22 cellular contexts compared by ENCODE assay signal in the genomic region with DNA sequence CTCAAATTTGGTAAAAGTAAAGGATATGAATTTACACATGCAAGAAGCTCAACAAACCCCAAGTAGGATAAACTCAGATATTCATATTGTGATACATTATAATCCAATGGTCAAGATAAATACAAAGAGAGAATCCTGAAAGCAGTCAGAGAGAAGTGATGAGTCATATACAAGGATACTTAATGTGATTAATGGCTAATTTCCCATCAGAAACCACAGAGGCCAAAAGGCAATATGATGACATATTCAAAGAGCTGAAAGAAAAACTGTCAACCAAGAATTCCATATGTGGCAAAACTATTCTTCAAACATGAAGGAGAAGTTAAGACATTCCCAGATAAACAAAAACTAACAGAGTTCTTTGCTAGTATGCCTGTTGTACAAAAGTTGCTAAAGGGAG. TPM values are rescaled to one million over a fixed set of nuclear protein-coding genes. Genes with fewer than 3 reads are reported as not detected.
DNase-seq lines count a peak whose midpoint lies in the region; ATAC-seq, FAIRE-seq and TF ChIP-seq lines count a peak whose summit lies in the region.
"Had no signal": no experiment of that assay in that cellular context is flagged by ENCODE, and none has a peak within 500 bp of the region (broad histone marks: within the 10 kb centered on the region; RNA-seq: fewer than 3 reads in every experiment).

No MANE protein-coding gene starts in this region.

- H3F3A ChIP-seq in SK-N-SH (replicated peaks; ENCODE audit: insufficient read depth), result peaks cover 11% of the 10 kb centered on the region

- H3K4me2 ChIP-seq in HepG2 (ENCODE audit: low read depth, low read length) (no peak overlapping the region), SK-N-SH (no peak overlapping the region), fibroblast of lung (ENCODE audit: extremely low read depth, insufficient read depth, low read length) (no peak overlapping the region)
- H3K4me2 ChIP-seq: smooth muscle cell had no signal

- H2AFZ ChIP-seq in HepG2 (ENCODE audit: low read length), result no peak overlapping the region
- H2AFZ ChIP-seq in SK-N-SH (ENCODE audit: low read depth), result no peak overlapping the region
- no peak overlapping the region for H2AFZ ChIP-seq in fibroblast of lung (ENCODE audit: low read length)

- peaks cover 16% of the 10 kb centered on the region for H3K4me1 ChIP-seq in HepG2 (ENCODE audit: insufficient read depth, low read length)
- H3K4me1 ChIP-seq in right lobe of liver, result peaks cover 0 to 13% (median 2%) of the 10 kb centered on the region in 4 donors
- no peaks in the 10 kb centered on the region; a peak in 1 of 4 replicates for H3K4me1 ChIP-seq in SK-N-SH (ENCODE audit: control insufficient read depth in 1 of 2, insufficient read depth in 2 of 2, low read depth in 1 of 2, low read length in 1 of 2)
- H3K4me1 ChIP-seq in fibroblast of lung (ENCODE audit: control insufficient read depth, extremely low read depth, insufficient read depth, low read length), result peaks cover 11% of the 10 kb centered on the region

- no peaks in the 10 kb centered on the region for H3K79me2 ChIP-seq in HepG2 (ENCODE audit: insufficient read depth, low read length)
- H3K79me2 ChIP-seq in SK-N-SH (ENCODE audit: insufficient read depth), result no peaks in the 10 kb centered on the region
- no peaks in the 10 kb centered on the region for H3K79me2 ChIP-seq in fibroblast of lung (ENCODE audit: control insufficient read depth, insufficient read depth, low read length)

- POLR2A ChIA-PET in HepG2 (lab: Yijun Ruan, JAX), result no interaction called here
- POLR2A ChIA-PET in SK-N-SH (lab: Yijun Ruan, JAX), result no interaction called here
- POLR2A ChIA-PET in T-cell (lab: Charles Lee), result interaction anchor here in 1 of 2 donors (0.8 kb wide), 1 partner anchor 21 kb away, joined by 4 read pairs; no protein-coding TSS in a partner anchor

- H3K4me3 Mint-ChIP-seq in T-cell, result no peak overlapping the region
- H3K4me3 Mint-ChIP-seq: activated CD8-positive, alpha-beta T cell treated with anti-CD3 and anti-CD28 coated beads, Interleukin-2, amount 10 ng/mL, durations not matched to agents 7 days and 5 days had no signal

- H3K36me3 Mint-ChIP-seq in T-cell, result peaks cover 4% of the 10 kb centered on the region

- intact Hi-C loops in HepG2 (cut with micrococcal nuclease; ENCODE audit: unreplicated experiment), result no loop called here
- intact Hi-C loops in right lobe of liver (cut with DNase I), result no loop called here

- no peaks in the 10 kb centered on the region for H3K4me1 Mint-ChIP-seq in T-cell

- H3K4me3 ChIP-seq in HepG2 (replicated peaks in 1 of 3; ENCODE audit: insufficient read depth in 1 of 3, low read depth in 2 of 3, low read length in 3 of 3) (no peak overlapping the region), right lobe of liver (no peak overlapping the region), SK-N-SH (ENCODE audit: low read depth in 2 of 2, low read length in 1 of 2) (no peak overlapping the region), fibroblast of lung (replicated peaks in 1 of 4; ENCODE audit: control extremely low read depth in 1 of 4, insufficient read depth in 1 of 4, low read depth in 3 of 4, low read length in 4 of 4) (no peak overlapping the region)
- H3K4me3 ChIP-seq: MG63, SJSA1, smooth muscle cell had no signal

- H3K9ac ChIP-seq in HepG2 (ENCODE audit: insufficient read depth, low read depth, low read length) (no peak overlapping the region), SK-N-SH (no peak overlapping the region), fibroblast of lung (ENCODE audit: insufficient read depth, low read length) (no peak overlapping the region)

- peaks cover 0 to 12% (median 0%) of the 10 kb centered on the region in 3 donors for H3K9me3 Mint-ChIP-seq in T-cell

- H3K27ac Mint-ChIP-seq in T-cell, result no peak overlapping the region
- H3K27ac Mint-ChIP-seq: activated CD8-positive, alpha-beta T cell treated with anti-CD3 and anti-CD28 coated beads, Interleukin-2, amount 10 ng/mL, durations not matched to agents 7 days and 5 days; activated T-helper 2 cell treated with anti-CD3 and anti-CD28 coated beads, Interferon-gamma antibody, Interleukin-2, Interleukin-4, amounts not matched to agents 10 μg/mL and 5 μg/mL and 100 μg/mL, durations not matched to agents 14 hours and 24 hours and 36 hours had no signal

- peaks cover 7 to 25% of the 10 kb centered on the region in 2 donors for H3K27me3 Mint-ChIP-seq in T-cell

- no TSS peak for BruUV-seq in HepG2 (replicated peaks; lab: Mats Ljungman, UMichigan)

- TF ChIP-seq RAD21 in HepG2 (CRISPR knock-in tag; IDR thresholded peaks at IDR 0.05) (no peak), SK-N-SH (IDR thresholded peaks at IDR 0.05; ENCODE audit: low read length) (no peak)

- H3K9me3 ChIP-seq in HepG2 (ENCODE audit: low read length) (no peaks in the 10 kb centered on the region), right lobe of liver (no peaks in the 10 kb centered on the region), SK-N-SH (peaks cover 29% of the 10 kb centered on the region), fibroblast of lung (ENCODE audit: control insufficient read depth, insufficient read depth, low read depth, low read length) (no peaks in the 10 kb centered on the region)
- H3K9me3 ChIP-seq: SJSA1 had no signal

- TF ChIP-seq CTCF in HepG2 (CRISPR knock-in tag; IDR thresholded peaks at IDR 0.05) (no peak), right lobe of liver (IDR thresholded peaks at IDR 0.05) (no peak), SK-N-SH (IDR thresholded peaks at IDR 0.05) (no peak), fibroblast of lung (conservative IDR thresholded peaks at IDR 0.05 in 1 of 2, IDR thresholded peaks at IDR 0.05 in 1 of 2; ENCODE audit: low read depth in 1 of 2, low read length in 2 of 2) (no peak)

- no peak for TF ChIP-seq POLR2A in HepG2 (IDR thresholded peaks at IDR 0.05; ENCODE audit: insufficient read depth in 1 of 2, low read depth in 2 of 2, low read length in 2 of 2)
- TF ChIP-seq POLR2A in right lobe of liver (IDR thresholded peaks at IDR 0.05), result no peak

- no peaks in the 10 kb centered on the region for H3K9me2 ChIP-seq in SK-N-SH

- H4K20me1 ChIP-seq in HepG2 (ENCODE audit: insufficient read depth, low read length), result no peaks in the 10 kb centered on the region
- no peaks in the 10 kb centered on the region for H4K20me1 ChIP-seq in SK-N-SH (ENCODE audit: insufficient read depth)
- H4K20me1 ChIP-seq in fibroblast of lung (ENCODE audit: control insufficient read depth, extremely low read depth, insufficient read depth, low read length), result no peaks in the 10 kb centered on the region

- ATAC-seq in HepG2, result no peak
- no peak for ATAC-seq in right lobe of liver
- ATAC-seq in T-cell (replicated peaks in 1 of 4), result no peak
- ATAC-seq in GM18861 (IDR thresholded peaks at IDR 0.05; ENCODE audit: unreplicated experiment), result no peak
- ATAC-seq: activated CD8-positive, alpha-beta T cell treated with anti-CD3 and anti-CD28 coated beads, Interleukin-2, amount 10 ng/mL, durations not matched to agents 7 days and 5 days; stimulated activated naive CD8-positive, alpha-beta T cell treated with anti-CD3 and anti-CD28 coated beads, Interleukin-15, Interleukin-2, amounts not matched to agents 100 U/mL and 50 U/mL, for 24 hours had no signal

- H3K36me3 ChIP-seq in HepG2 (replicated peaks in 1 of 2; ENCODE audit: control insufficient read depth in 1 of 2, insufficient read depth in 2 of 2, low read length in 2 of 2), result no peaks in the 10 kb centered on the region
- H3K36me3 ChIP-seq in right lobe of liver, result no peaks in the 10 kb centered on the region
- H3K36me3 ChIP-seq in SK-N-SH (replicated peaks in 1 of 2; ENCODE audit: control insufficient read depth in 1 of 2, insufficient read depth in 2 of 2, low read length in 1 of 2), result no peaks in the 10 kb centered on the region
- H3K36me3 ChIP-seq in fibroblast of lung (ENCODE audit: control insufficient read depth, insufficient read depth, low read length), result no peaks in the 10 kb centered on the region
- H3K36me3 ChIP-seq: MG63, SJSA1 had no signal

- in situ Hi-C loops in HepG2 (cut with HindIII; ENCODE audit: extremely low pct_ligation_motif_present, low pct_unique_long_range_greater_than_20kb), result no loop called here

- CTCF ChIA-PET in HepG2 (lab: Yijun Ruan, JAX; ENCODE audit: low intra/inter-chr PET ratio, low total read pairs), result no interaction called here
- CTCF ChIA-PET in SK-N-SH (lab: Yijun Ruan, JAX), result interaction anchor here (0.9 to 4.2 kb wide), 6 partner anchors 9 to 310 kb away, joined by 3 to 22 read pairs (median 4); no protein-coding TSS in a partner anchor
- CTCF ChIA-PET in T-cell (lab: Charles Lee), result interaction anchor here (0.7 to 1.4 kb wide), 3 partner anchors 10 to 382 kb away, joined by 3 to 4 read pairs (median 3); a partner anchor contains a TSS

- FAIRE-seq in HepG2 (lab: Jason Lieb, UNC), result no peak
- FAIRE-seq: D721Med, TTC549, urothelium cell line had no signal

- no peaks in the 10 kb centered on the region for H3K27me3 ChIP-seq in HepG2 (ENCODE audit: control insufficient read depth in 1 of 2, insufficient read depth in 2 of 2, low read length in 2 of 2)
- no peaks in the 10 kb centered on the region for H3K27me3 ChIP-seq in right lobe of liver
- H3K27me3 ChIP-seq in SK-N-SH (ENCODE audit: insufficient read depth), result no peaks in the 10 kb centered on the region
- H3K27me3 ChIP-seq in fibroblast of lung (ENCODE audit: control insufficient read depth, insufficient read depth, low read length), result no peaks in the 10 kb centered on the region
- H3K27me3 ChIP-seq: MG63, SJSA1 had no signal

- TF ChIP-seq EP300 in HepG2 (IDR thresholded peaks at IDR 0.05; ENCODE audit: low read depth in 2 of 2, low read length in 2 of 2) (no peak), HepG2 (CRISPR knock-in tag; IDR thresholded peaks at IDR 0.05; ENCODE audit: borderline replicate concordance) (no peak), SK-N-SH (IDR thresholded peaks at IDR 0.05; ENCODE audit: borderline replicate concordance in 1 of 2, low read depth in 1 of 2, low read length in 1 of 2) (no peak)

- no peak for DNase-seq in HepG2 (ENCODE audit: low spot score)
- no peak for DNase-seq in right lobe of liver
- no peak for DNase-seq in SK-N-SH
- DNase-seq in fibroblast of lung (ENCODE audit: low read depth in 2 of 2), result peak; percentile 92 to 96
- DNase-seq in T-cell, result no peak
- no peak for DNase-seq in NCI-H1436 (lab: John Stamatoyannopoulos, UW)
- no peak for DNase-seq in COR-L47 (lab: John Stamatoyannopoulos, UW)
- DNase-seq: activated CD8-positive, alpha-beta T cell treated with anti-CD3 and anti-CD28 coated beads, Interleukin-2, amount 10 ng/mL, durations not matched to agents 7 days and 5 days; anterior cingulate cortex; head of caudate nucleus; MG63; stimulated activated naive CD8-positive, alpha-beta T cell treated with anti-CD3 and anti-CD28 coated beads, Interleukin-15, Interleukin-2, amounts not matched to agents 100 U/mL and 50 U/mL, for 24 hours had no signal

- H3K27ac ChIP-seq in HepG2 (ENCODE audit: extremely low read length, insufficient read depth, low read length) (no peak overlapping the region), right lobe of liver (no peak overlapping the region), SK-N-SH (ENCODE audit: low read depth in 2 of 2, low read length in 1 of 2) (no peak overlapping the region), fibroblast of lung (ENCODE audit: insufficient read depth, low read length) (no peak overlapping the region)
- H3K27ac ChIP-seq: SJSA1 had no signal

RNA-seq across cellular contexts. Expression of a gene that starts 19.5 kb away (rescaled TPM):
- total RNA-seq in HepG2 (2016; rRNA removed; fragmentation: Illumina TruSeq; extraction: Trizol) (5.8 and 8.8 TPM in 2 replicates), right lobe of liver (10 to 100 TPM; 23.9 to 38.3 (median 30.2) TPM), fibroblast of lung (22.1 and 34.7 TPM in 2 replicates), T-cell (100 to 1,000 TPM; 167 to 859 (median 252) TPM)
- total RNA-seq in HepG2 (2016; cell fraction: cytosol; rRNA removed; fragmentation: Illumina TruSeq; extraction: Trizol; ENCODE audit: low read depth), result 1.2 and 1.9 TPM in 2 replicates
- 4.4 and 10.1 TPM in 2 replicates for total RNA-seq in HepG2 (2016; cell fraction: insoluble cytoplasmic fraction; rRNA removed; fragmentation: Illumina TruSeq; extraction: Trizol)
- 2.5 and 3.3 TPM in 2 replicates for total RNA-seq in HepG2 (2016; cell fraction: membrane; rRNA removed; fragmentation: Illumina TruSeq; extraction: Trizol)
- 14.5 and 19.2 TPM in 2 replicates for total RNA-seq in HepG2 (2016; cell fraction: nucleus; rRNA removed; fragmentation: Illumina TruSeq; extraction: Trizol)
- polyA plus RNA-seq in HepG2 (2011; rRNA removed) (4.1 and 4.4 TPM in 2 replicates), SK-N-SH (2012; rRNA removed) (13.8 and 15.2 TPM in 2 replicates), fibroblast of lung (36.8 and 37.6 TPM in 2 replicates)
- polyA plus RNA-seq in HepG2 (2011; cell fraction: cytosol; rRNA removed), result 4.7 and 4.8 TPM in 2 replicates
- 10.1 and 10.8 TPM in 2 replicates for polyA plus RNA-seq in HepG2 (2011; cell fraction: nucleus; rRNA removed)
- polyA plus RNA-seq in HepG2 (2012), result 3.4 and 4.0 TPM in 2 replicates
- 0.75 and 0.77 TPM in 2 replicates for polyA plus RNA-seq in HepG2 (2016; cell fraction: cytosol; fragmentation: Illumina TruSeq; extraction: Trizol; ENCODE audit: low read depth)
- 5.3 and 6.8 TPM in 2 replicates for polyA plus RNA-seq in HepG2 (2016; cell fraction: insoluble cytoplasmic fraction; fragmentation: Illumina TruSeq; extraction: Trizol; ENCODE audit: low read depth)
- polyA plus RNA-seq in HepG2 (2016; cell fraction: membrane; fragmentation: Illumina TruSeq; extraction: Trizol; ENCODE audit: low read depth), result 0.80 and 1.4 TPM in 2 replicates
- polyA plus RNA-seq in HepG2 (2016; cell fraction: nucleus; fragmentation: Illumina TruSeq; extraction: Trizol; ENCODE audit: insufficient read depth, low read depth), result 8.7 and 9.9 TPM in 2 replicates
- 24.0 and 36.4 TPM in 2 replicates for polyA minus RNA-seq in HepG2 (2011; rRNA and poly(A)+ RNA removed; ENCODE audit: low replicate concordance)
- 4.7 and 7.5 TPM in 2 replicates for polyA minus RNA-seq in HepG2 (2011; cell fraction: cytosol; rRNA and poly(A)+ RNA removed)
- 28.5 and 37.7 TPM in 2 replicates for polyA minus RNA-seq in HepG2 (2011; cell fraction: nucleus; rRNA and poly(A)+ RNA removed)
- 9.0 and 11.2 TPM in 2 replicates for polyA plus RNA-seq in SK-N-SH (2012; cell fraction: cytosol; rRNA removed)
- polyA plus RNA-seq in SK-N-SH (2012; cell fraction: nucleus; rRNA removed), result 30.4 and 31.8 TPM in 2 replicates
- polyA plus RNA-seq in fibroblast of lung (2012), result 32.1 and 37.0 TPM in 2 replicates
- polyA minus RNA-seq in fibroblast of lung (ENCODE audit: low replicate concordance), result 45.2 and 81.5 TPM in 2 replicates

RNA-seq across cellular contexts. Expression of a gene that starts 33.2 kb away (rescaled TPM):
- total RNA-seq in HepG2 (2016; rRNA removed; fragmentation: Illumina TruSeq; extraction: Trizol) (not detected in 2 replicates), right lobe of liver (not detected), fibroblast of lung (not detected in 2 replicates), T-cell (1 to 10 TPM in 1 of 5 donors, not detected in 4; 1.2 TPM)
- not detected in 2 replicates for total RNA-seq in HepG2 (2016; cell fraction: cytosol; rRNA removed; fragmentation: Illumina TruSeq; extraction: Trizol; ENCODE audit: low read depth)
- total RNA-seq in HepG2 (2016; cell fraction: insoluble cytoplasmic fraction; rRNA removed; fragmentation: Illumina TruSeq; extraction: Trizol), result not detected in 2 replicates
- not detected in 2 replicates for total RNA-seq in HepG2 (2016; cell fraction: membrane; rRNA removed; fragmentation: Illumina TruSeq; extraction: Trizol)
- not detected in 2 replicates for total RNA-seq in HepG2 (2016; cell fraction: nucleus; rRNA removed; fragmentation: Illumina TruSeq; extraction: Trizol)
- polyA plus RNA-seq in HepG2 (2011; rRNA removed) (not detected in 2 replicates), SK-N-SH (2012; rRNA removed) (not detected in 2 replicates), fibroblast of lung (not detected in 2 replicates)
- polyA plus RNA-seq in HepG2 (2011; cell fraction: cytosol; rRNA removed), result not detected in 2 replicates
- not detected in 2 replicates for polyA plus RNA-seq in HepG2 (2011; cell fraction: nucleus; rRNA removed)
- polyA plus RNA-seq in HepG2 (2012), result not detected in 2 replicates
- polyA plus RNA-seq in HepG2 (2016; cell fraction: cytosol; fragmentation: Illumina TruSeq; extraction: Trizol; ENCODE audit: low read depth), result not detected in 2 replicates
- polyA plus RNA-seq in HepG2 (2016; cell fraction: insoluble cytoplasmic fraction; fragmentation: Illumina TruSeq; extraction: Trizol; ENCODE audit: low read depth), result not detected in 2 replicates
- polyA plus RNA-seq in HepG2 (2016; cell fraction: membrane; fragmentation: Illumina TruSeq; extraction: Trizol; ENCODE audit: low read depth), result not detected in 2 replicates
- not detected in 2 replicates for polyA plus RNA-seq in HepG2 (2016; cell fraction: nucleus; fragmentation: Illumina TruSeq; extraction: Trizol; ENCODE audit: insufficient read depth, low read depth)
- not detected in 2 replicates for polyA minus RNA-seq in HepG2 (2011; rRNA and poly(A)+ RNA removed; ENCODE audit: low replicate concordance)
- not detected in 2 replicates for polyA minus RNA-seq in HepG2 (2011; cell fraction: cytosol; rRNA and poly(A)+ RNA removed)
- not detected in 2 replicates for polyA minus RNA-seq in HepG2 (2011; cell fraction: nucleus; rRNA and poly(A)+ RNA removed)
- not detected in 2 replicates for polyA plus RNA-seq in SK-N-SH (2012; cell fraction: cytosol; rRNA removed)
- polyA plus RNA-seq in SK-N-SH (2012; cell fraction: nucleus; rRNA removed), result not detected in 2 replicates
- not detected in 2 replicates for polyA plus RNA-seq in fibroblast of lung (2012)
- polyA minus RNA-seq in fibroblast of lung (ENCODE audit: low replicate concordance), result not detected in 2 replicates
- total RNA-seq: kidney epithelial cell, mucosa of gallbladder, omental fat pad, SJSA1, smooth muscle cell had no signal
- polyA plus RNA-seq: smooth muscle cell had no signal

RNA-seq across cellular contexts. Expression of a gene that starts 46.7 kb away (rescaled TPM):
- 23.4 and 40.1 TPM in 2 replicates for total RNA-seq in HepG2 (2016; rRNA removed; fragmentation: Illumina TruSeq; extraction: Trizol)
- total RNA-seq in HepG2 (2016; cell fraction: cytosol; rRNA removed; fragmentation: Illumina TruSeq; extraction: Trizol; ENCODE audit: low read depth), result 2.6 and 2.9 TPM in 2 replicates
- total RNA-seq in HepG2 (2016; cell fraction: insoluble cytoplasmic fraction; rRNA removed; fragmentation: Illumina TruSeq; extraction: Trizol), result 23.3 and 37.9 TPM in 2 replicates
- total RNA-seq in HepG2 (2016; cell fraction: membrane; rRNA removed; fragmentation: Illumina TruSeq; extraction: Trizol), result 6.3 and 8.5 TPM in 2 replicates
- 33.7 and 36.5 TPM in 2 replicates for total RNA-seq in HepG2 (2016; cell fraction: nucleus; rRNA removed; fragmentation: Illumina TruSeq; extraction: Trizol)
- polyA plus RNA-seq in HepG2 (2011; rRNA removed), result 13.6 and 19.2 TPM in 2 replicates
- 7.1 and 10.6 TPM in 2 replicates for polyA plus RNA-seq in HepG2 (2011; cell fraction: cytosol; rRNA removed)
- 24.8 and 26.5 TPM in 2 replicates for polyA plus RNA-seq in HepG2 (2011; cell fraction: nucleus; rRNA removed)
- 20.6 and 27.9 TPM in 2 replicates for polyA plus RNA-seq in HepG2 (2012)
- 0.74 and 1.1 TPM in 2 replicates for polyA plus RNA-seq in HepG2 (2016; cell fraction: cytosol; fragmentation: Illumina TruSeq; extraction: Trizol; ENCODE audit: low read depth)
- polyA plus RNA-seq in HepG2 (2016; cell fraction: insoluble cytoplasmic fraction; fragmentation: Illumina TruSeq; extraction: Trizol; ENCODE audit: low read depth), result 28.7 and 29.8 TPM in 2 replicates
- polyA plus RNA-seq in HepG2 (2016; cell fraction: membrane; fragmentation: Illumina TruSeq; extraction: Trizol; ENCODE audit: low read depth), result 1.5 and 3.2 TPM in 2 replicates
- polyA plus RNA-seq in HepG2 (2016; cell fraction: nucleus; fragmentation: Illumina TruSeq; extraction: Trizol; ENCODE audit: insufficient read depth, low read depth), result 26.8 and 32.5 TPM in 2 replicates
- 12.0 and 21.4 TPM in 2 replicates for polyA minus RNA-seq in HepG2 (2011; rRNA and poly(A)+ RNA removed; ENCODE audit: low replicate concordance)
- polyA minus RNA-seq in HepG2 (2011; cell fraction: cytosol; rRNA and poly(A)+ RNA removed), result 16.4 and 16.9 TPM in 2 replicates
- polyA minus RNA-seq in HepG2 (2011; cell fraction: nucleus; rRNA and poly(A)+ RNA removed), result 69.9 and 76.1 TPM in 2 replicates
- total RNA-seq in right lobe of liver, result 10 to 100 TPM; 14.1 to 27.7 (median 17.9) TPM
- 20.0 and 25.7 TPM in 2 replicates for polyA plus RNA-seq in SK-N-SH (2012; rRNA removed)
- polyA plus RNA-seq in SK-N-SH (2012; cell fraction: cytosol; rRNA removed), result 22.4 and 26.2 TPM in 2 replicates
- polyA plus RNA-seq in SK-N-SH (2012; cell fraction: nucleus; rRNA removed), result 23.3 and 36.5 TPM in 2 replicates
- 34.7 and 35.7 TPM in 2 replicates for total RNA-seq in fibroblast of lung
- 21.5 and 23.1 TPM in 2 replicates for polyA plus RNA-seq in fibroblast of lung
- polyA plus RNA-seq in fibroblast of lung (2012), result 20.6 and 22.2 TPM in 2 replicates
- polyA minus RNA-seq in fibroblast of lung (ENCODE audit: low replicate concordance), result 2.8 and 17.0 TPM in 2 replicates
- total RNA-seq in T-cell, result 10 to 100 TPM; 19.7 to 33.7 (median 28.5) TPM

Comparison
In these comparisons a context has a peak if more than half of its experiments do, and no peak if none do; other contexts are left out.
1. DNase-seq: peak in fibroblast of lung (2 of 2); none in HepG2 (single experiment), right lobe of liver (0 of 3), SK-N-SH (single experiment), T-cell (0 of 34), NCI-H1436 (single experiment) and COR-L47 (single experiment).